In the genomic region with DNA sequence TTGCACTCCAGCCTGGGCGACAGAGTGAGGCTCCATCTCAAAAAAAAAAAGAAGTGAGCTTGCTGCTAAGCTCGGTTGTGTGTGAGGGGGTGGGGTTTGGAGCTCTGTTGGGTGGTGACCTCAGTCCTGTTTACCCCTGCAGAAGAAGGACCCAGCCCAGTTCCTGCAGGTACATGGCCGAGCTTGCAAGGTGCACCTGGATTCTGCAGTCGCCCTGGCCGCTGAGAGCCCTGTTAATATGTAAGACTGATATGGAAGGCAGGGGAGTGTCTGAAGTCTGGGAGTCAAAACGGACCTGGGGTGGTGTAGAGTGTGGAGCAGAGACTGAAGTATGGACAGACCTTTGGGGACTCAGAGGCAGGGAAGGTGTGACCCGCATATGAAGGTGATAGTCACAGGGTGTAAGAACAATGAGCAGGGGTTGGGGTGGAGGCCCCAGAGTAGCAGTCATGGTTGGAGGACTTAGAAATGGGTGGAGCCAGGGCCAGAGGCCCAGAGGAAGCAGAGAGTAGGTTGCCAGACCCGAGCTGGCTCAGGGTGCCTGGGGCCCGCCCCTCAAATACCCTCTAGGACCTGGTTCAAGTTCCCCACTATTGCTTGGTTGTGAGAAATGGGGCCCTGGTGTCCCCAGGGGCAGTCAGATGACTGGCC, we compare ENCODE assay signal across 21 cellular contexts. TPM values are rescaled to one million over a fixed set of nuclear protein-coding genes. Genes with fewer than 3 reads are reported as not detected.
DNase-seq lines count a peak whose midpoint lies in the region; ATAC-seq, FAIRE-seq and TF ChIP-seq lines count a peak whose summit lies in the region.
"Had no signal": no experiment of that assay in that cellular context is flagged by ENCODE, and none has a peak within 500 bp of the region (broad histone marks: within the 10 kb centered on the region; RNA-seq: fewer than 3 reads in every experiment).

No MANE protein-coding gene starts in this region.

- peaks cover 41% of the 10 kb centered on the region for H3K79me2 ChIP-seq in HepG2 (ENCODE audit: insufficient read depth, low read length)

- peaks cover 15% of the 10 kb centered on the region for H3K4me1 Mint-ChIP-seq in activated naive CD8-positive, alpha-beta T cell treated with anti-CD3 and anti-CD28 coated beads for 36 hours

- H3K9me3 Mint-ChIP-seq in activated naive CD8-positive, alpha-beta T cell treated with anti-CD3 and anti-CD28 coated beads for 36 hours: no peaks in the 10 kb centered on the region

- no peak for FAIRE-seq in HepG2 (lab: Jason Lieb, UNC)

- DNase-seq in HepG2 (ENCODE audit: low spot score) (no peak), right lobe of liver (no peak), mucosa of descending colon (peak in 2 of 3 donors; percentile 49 to 63), transverse colon (peak; percentile 54), GM13977 (ENCODE audit: low spot score) (no peak), hippocampal formation (lab: John Stamatoyannopoulos, UW) (no peak), DMS114 treated with DMSO at 0.1 percent for 48 hours (lab: John Stamatoyannopoulos, UW; ENCODE audit: unreplicated experiment) (no peak)
- DNase-seq in activated naive CD8-positive, alpha-beta T cell treated with anti-CD3 and anti-CD28 coated beads for 36 hours: no peak
- DNase-seq: 8988T; activated CD4-positive, alpha-beta T cell treated with anti-CD3 and anti-CD28 coated beads for 36 hours; activated naive CD4-positive, alpha-beta T cell treated with Interleukin-2 at 50 U/mL for 16 hours; DMS79 treated with DMSO at 0.1 percent for 48 hours; hypothalamus; NCI-H187 treated with DMSO at 0.1 percent for 48 hours; NCI-H446; sigmoid colon; stimulated activated CD4-positive, alpha-beta T cell treated with anti-CD3 and anti-CD28 coated beads, Interleukin-4, amount 100 ng/mL, for 1 hour; stimulated activated CD8-positive, alpha-beta memory T cell treated with anti-CD3 and anti-CD28 coated beads, Interleukin-4, amount 100 ng/mL, for 48 hours had no signal

- H3K27ac ChIP-seq in HepG2 (ENCODE audit: extremely low read length, insufficient read depth, low read length) (no peak overlapping the region), right lobe of liver (no peak overlapping the region), transverse colon (peak overlapping the region; percentile 62 to 74 (median 68))
- H3K27ac ChIP-seq: neutrophil, sigmoid colon had no signal

- no peak for TF ChIP-seq EP300 in HepG2 (IDR thresholded peaks at IDR 0.05; ENCODE audit: low read depth in 2 of 2, low read length in 2 of 2)
- TF ChIP-seq EP300 in HepG2 (CRISPR knock-in tag; IDR thresholded peaks at IDR 0.05; ENCODE audit: borderline replicate concordance): no peak
- no peak for TF ChIP-seq EP300 in transverse colon (IDR thresholded peaks at IDR 0.05; ENCODE audit: low read depth)

- H3K36me3 ChIP-seq in HepG2 (replicated peaks in 1 of 2; ENCODE audit: control insufficient read depth in 1 of 2, insufficient read depth in 2 of 2, low read length in 2 of 2) (peaks cover 35 to 60% of the 10 kb centered on the region in 2 experiments), right lobe of liver (peaks cover 5 to 44% (median 26%) of the 10 kb centered on the region in 4 donors), mucosa of descending colon (ENCODE audit: low read depth) (peaks cover 5% of the 10 kb centered on the region), transverse colon (peaks cover 0 to 44% (median 21%) of the 10 kb centered on the region in 4 donors)

- POLR2A ChIA-PET in HepG2 (lab: Yijun Ruan, JAX): no interaction called here

- in situ Hi-C loops in HepG2 (cut with HindIII; ENCODE audit: extremely low pct_ligation_motif_present, low pct_unique_long_range_greater_than_20kb): no loop called here
- in situ Hi-C loops in transverse colon (cut with MboI; ENCODE audit: low pct_ligation_motif_present in 1 of 4, low pct_unique_long_range_greater_than_20kb in 1 of 4, low sequenced_read_pairs in 3 of 4): no loop called here
- in situ Hi-C loops in GM13977 (cut with MboI; ENCODE audit: low pct_unique_long_range_greater_than_20kb, low sequenced_read_pairs, unreplicated experiment): no loop called here

- H3K27me3 ChIP-seq in HepG2 (ENCODE audit: control insufficient read depth in 1 of 2, insufficient read depth in 2 of 2, low read length in 2 of 2) (no peaks in the 10 kb centered on the region), right lobe of liver (no peaks in the 10 kb centered on the region), transverse colon (no peaks in the 10 kb centered on the region)
- H3K27me3 ChIP-seq: neutrophil, sigmoid colon had no signal

- no peak overlapping the region for H3K4me2 ChIP-seq in HepG2 (ENCODE audit: low read depth, low read length)

- no peak for TF ChIP-seq CTCF in HepG2 (CRISPR knock-in tag; IDR thresholded peaks at IDR 0.05)
- TF ChIP-seq CTCF in right lobe of liver (IDR thresholded peaks at IDR 0.05): no peak
- TF ChIP-seq CTCF in mucosa of descending colon (IDR thresholded peaks at IDR 0.05): no peak
- TF ChIP-seq CTCF in transverse colon (IDR thresholded peaks at IDR 0.05): no peak
- no peak for TF ChIP-seq CTCF in GM13977 (IDR thresholded peaks at IDR 0.05; ENCODE audit: extremely low read depth, insufficient read depth, missing control alignments)

- 91% methylated on average over 9 of the region's 9 CpGs for WGBS in HepG2 (ENCODE audit: low lambda C conversion rate)
- 68% methylated on average over 5 of the region's 9 CpGs for WGBS in right lobe of liver (ENCODE audit: insufficient coverage, low coverage, low lambda C conversion rate, missing lambda C conversion rate)
- 47 to 68% methylated on average over 3 to 9 of the region's 9 CpGs for WGBS in transverse colon (ENCODE audit: low coverage in 1 of 2), 2 donors

- H3K36me3 Mint-ChIP-seq in activated naive CD8-positive, alpha-beta T cell treated with anti-CD3 and anti-CD28 coated beads for 36 hours: peaks cover 16% of the 10 kb centered on the region

- TF ChIP-seq RAD21 in HepG2 (CRISPR knock-in tag; IDR thresholded peaks at IDR 0.05): no peak

- H4K20me1 ChIP-seq in HepG2 (ENCODE audit: insufficient read depth, low read length): peaks cover 9% of the 10 kb centered on the region; the same call in 1 of the 2 replicates

- H3K4me3 Mint-ChIP-seq in activated naive CD8-positive, alpha-beta T cell treated with anti-CD3 and anti-CD28 coated beads for 36 hours: no peak overlapping the region
- H3K4me3 Mint-ChIP-seq: activated CD4-positive, alpha-beta T cell treated with anti-CD3 and anti-CD28 coated beads for 36 hours had no signal

- H3K4me3 ChIP-seq in HepG2 (replicated peaks in 1 of 3; ENCODE audit: insufficient read depth in 1 of 3, low read depth in 2 of 3, low read length in 3 of 3) (no peak overlapping the region), right lobe of liver (no peak overlapping the region), mucosa of descending colon (no peak overlapping the region), transverse colon (no peak overlapping the region)
- H3K4me3 ChIP-seq: sigmoid colon had no signal

- H3K27ac Mint-ChIP-seq in activated naive CD8-positive, alpha-beta T cell treated with anti-CD3 and anti-CD28 coated beads for 36 hours: peak overlapping the region; percentile 78
- H3K27ac Mint-ChIP-seq: activated CD4-positive, alpha-beta T cell treated with anti-CD3 and anti-CD28 coated beads for 36 hours had no signal

- H3K4me1 ChIP-seq in HepG2 (ENCODE audit: insufficient read depth, low read length) (peaks cover 18% of the 10 kb centered on the region), right lobe of liver (peaks cover 0 to 28% (median 13%) of the 10 kb centered on the region in 4 donors), mucosa of descending colon (ENCODE audit: low read depth) (peaks cover 4% of the 10 kb centered on the region), transverse colon (peaks cover 3 to 29% (median 17%) of the 10 kb centered on the region in 4 donors)

- no peak overlapping the region for H3K9ac ChIP-seq in HepG2 (ENCODE audit: insufficient read depth, low read depth, low read length)

- H2AFZ ChIP-seq in HepG2 (ENCODE audit: low read length): no peak overlapping the region

- TF ChIP-seq POLR2A in HepG2 (IDR thresholded peaks at IDR 0.05; ENCODE audit: insufficient read depth in 1 of 2, low read depth in 2 of 2, low read length in 2 of 2): no peak
- TF ChIP-seq POLR2A in right lobe of liver (IDR thresholded peaks at IDR 0.05): no peak
- TF ChIP-seq POLR2A in transverse colon (IDR thresholded peaks at IDR 0.05): peak; percentile 52

- intact Hi-C loops in HepG2 (cut with micrococcal nuclease; ENCODE audit: unreplicated experiment) (no loop called here), right lobe of liver (cut with DNase I) (no loop called here), mucosa of descending colon (cut with DNase I, micrococcal nuclease) (no loop called here), transverse colon (cut with DNase I; ENCODE audit: low total_unique reads) (no loop called here)

- CTCF ChIA-PET in HepG2 (lab: Yijun Ruan, JAX; ENCODE audit: low intra/inter-chr PET ratio, low total read pairs): no interaction called here

- ATAC-seq in HepG2 (no peak), right lobe of liver (no peak), mucosa of descending colon (peak; percentile 84)
- ATAC-seq: activated CD4-positive, alpha-beta T cell treated with anti-CD3 and anti-CD28 coated beads for 36 hours had no signal

- BruUV-seq in HepG2 (replicated peaks; lab: Mats Ljungman, UMichigan): no TSS peak

- H3K9me3 ChIP-seq in HepG2 (ENCODE audit: low read length) (no peaks in the 10 kb centered on the region), right lobe of liver (no peaks in the 10 kb centered on the region), mucosa of descending colon (no peaks in the 10 kb centered on the region), transverse colon (no peaks in the 10 kb centered on the region)
- H3K9me3 ChIP-seq: neutrophil, sigmoid colon had no signal

- H3K27me3 Mint-ChIP-seq in activated naive CD8-positive, alpha-beta T cell treated with anti-CD3 and anti-CD28 coated beads for 36 hours: no peaks in the 10 kb centered on the region
- H3K27me3 Mint-ChIP-seq: activated CD4-positive, alpha-beta T cell treated with anti-CD3 and anti-CD28 coated beads for 36 hours had no signal

RNA-seq across cellular contexts. Expression of a gene that starts 13.2 kb away (rescaled TPM):
- total RNA-seq in HepG2 (2016; rRNA removed; fragmentation: Illumina TruSeq; extraction: Trizol): 7.4 and 32.0 TPM in 2 replicates
- total RNA-seq in HepG2 (2016; cell fraction: cytosol; rRNA removed; fragmentation: Illumina TruSeq; extraction: Trizol; ENCODE audit: low read depth): 7.3 and 8.3 TPM in 2 replicates
- 6.5 and 35.8 TPM in 2 replicates for total RNA-seq in HepG2 (2016; cell fraction: insoluble cytoplasmic fraction; rRNA removed; fragmentation: Illumina TruSeq; extraction: Trizol)
- total RNA-seq in HepG2 (2016; cell fraction: membrane; rRNA removed; fragmentation: Illumina TruSeq; extraction: Trizol): 6.0 and 7.3 TPM in 2 replicates
- 36.9 and 51.6 TPM in 2 replicates for total RNA-seq in HepG2 (2016; cell fraction: nucleus; rRNA removed; fragmentation: Illumina TruSeq; extraction: Trizol)
- 51.1 and 51.4 TPM in 2 replicates for polyA plus RNA-seq in HepG2 (2011; rRNA removed)
- 13.6 and 14.3 TPM in 2 replicates for polyA plus RNA-seq in HepG2 (2011; cell fraction: cytosol; rRNA removed)
- 292 and 390 TPM in 2 replicates for polyA plus RNA-seq in HepG2 (2011; cell fraction: nucleus; rRNA removed)
- 58.9 and 85.4 TPM in 2 replicates for polyA plus RNA-seq in HepG2 (2012)
- 7.0 and 7.7 TPM in 2 replicates for polyA plus RNA-seq in HepG2 (2016; cell fraction: cytosol; fragmentation: Illumina TruSeq; extraction: Trizol; ENCODE audit: low read depth)
- 18.3 and 19.4 TPM in 2 replicates for polyA plus RNA-seq in HepG2 (2016; cell fraction: insoluble cytoplasmic fraction; fragmentation: Illumina TruSeq; extraction: Trizol; ENCODE audit: low read depth)
- polyA plus RNA-seq in HepG2 (2016; cell fraction: membrane; fragmentation: Illumina TruSeq; extraction: Trizol; ENCODE audit: low read depth): 9.9 and 14.8 TPM in 2 replicates
- polyA plus RNA-seq in HepG2 (2016; cell fraction: nucleus; fragmentation: Illumina TruSeq; extraction: Trizol; ENCODE audit: insufficient read depth, low read depth): 320 and 335 TPM in 2 replicates
- 16.6 and 30.8 TPM in 2 replicates for polyA minus RNA-seq in HepG2 (2011; rRNA and poly(A)+ RNA removed; ENCODE audit: low replicate concordance)
- polyA minus RNA-seq in HepG2 (2011; cell fraction: cytosol; rRNA and poly(A)+ RNA removed): 4.3 and 4.6 TPM in 2 replicates
- polyA minus RNA-seq in HepG2 (2011; cell fraction: nucleus; rRNA and poly(A)+ RNA removed): 49.0 and 61.0 TPM in 2 replicates
- 10 to 100 TPM; 30.5 to 66.8 (median 44.8) TPM for total RNA-seq in right lobe of liver
- 10 to 100 TPM; 89.9 to 94.2 TPM for total RNA-seq in activated naive CD8-positive, alpha-beta T cell treated with anti-CD3 and anti-CD28 coated beads for 36 hours
- 100 to 1,000 TPM in 1 of 3 donors, 10 to 100 TPM in 2; 79.4 to 113 (median 93.2) TPM for total RNA-seq in mucosa of descending colon
- total RNA-seq in transverse colon: 100 to 1,000 TPM in 2 of 4 donors, 10 to 100 TPM in 2; 82.6 to 382 (median 100) TPM

RNA-seq across cellular contexts. Expression of a gene that starts 24.2 kb away (rescaled TPM):
- total RNA-seq in HepG2 (2016; rRNA removed; fragmentation: Illumina TruSeq; extraction: Trizol): 0.62 and 0.63 TPM in 2 replicates
- 0.71 and 0.97 TPM in 2 replicates for total RNA-seq in HepG2 (2016; cell fraction: cytosol; rRNA removed; fragmentation: Illumina TruSeq; extraction: Trizol; ENCODE audit: low read depth)
- 0.43 and 0.91 TPM in 2 replicates for total RNA-seq in HepG2 (2016; cell fraction: insoluble cytoplasmic fraction; rRNA removed; fragmentation: Illumina TruSeq; extraction: Trizol)
- 1.4 and 1.9 TPM in 2 replicates for total RNA-seq in HepG2 (2016; cell fraction: membrane; rRNA removed; fragmentation: Illumina TruSeq; extraction: Trizol)
- total RNA-seq in HepG2 (2016; cell fraction: nucleus; rRNA removed; fragmentation: Illumina TruSeq; extraction: Trizol): 0.62 and 0.72 TPM in 2 replicates
- 0.26 and 0.39 TPM in 2 replicates for polyA plus RNA-seq in HepG2 (2011; rRNA removed)
- 0.15 and 0.32 TPM in 2 replicates for polyA plus RNA-seq in HepG2 (2011; cell fraction: cytosol; rRNA removed)
- polyA plus RNA-seq in HepG2 (2011; cell fraction: nucleus; rRNA removed): 1.2 and 1.3 TPM in 2 replicates
- 1.2 and 1.5 TPM in 2 replicates for polyA plus RNA-seq in HepG2 (2012)
- polyA plus RNA-seq in HepG2 (2016; cell fraction: cytosol; fragmentation: Illumina TruSeq; extraction: Trizol; ENCODE audit: low read depth): 1.3 TPM in 2 replicates
- polyA plus RNA-seq in HepG2 (2016; cell fraction: insoluble cytoplasmic fraction; fragmentation: Illumina TruSeq; extraction: Trizol; ENCODE audit: low read depth): 2.2 and 2.9 TPM in 2 replicates
- polyA plus RNA-seq in HepG2 (2016; cell fraction: membrane; fragmentation: Illumina TruSeq; extraction: Trizol; ENCODE audit: low read depth): 1.2 and 1.5 TPM in 2 replicates
- polyA plus RNA-seq in HepG2 (2016; cell fraction: nucleus; fragmentation: Illumina TruSeq; extraction: Trizol; ENCODE audit: insufficient read depth, low read depth): 2.3 and 4.7 TPM in 2 replicates
- 0.47 and 0.64 TPM in 2 replicates for polyA minus RNA-seq in HepG2 (2011; rRNA and poly(A)+ RNA removed; ENCODE audit: low replicate concordance)
- 1.2 and 2.5 TPM in 2 replicates for polyA minus RNA-seq in HepG2 (2011; cell fraction: cytosol; rRNA and poly(A)+ RNA removed)
- polyA minus RNA-seq in HepG2 (2011; cell fraction: nucleus; rRNA and poly(A)+ RNA removed): 0.37 and 0.39 TPM in 2 replicates
- under 1 TPM in 5 of 6 experiments, not detected in 1; 0.16 to 0.47 (median 0.35) TPM for total RNA-seq in right lobe of liver
- total RNA-seq in activated naive CD8-positive, alpha-beta T cell treated with anti-CD3 and anti-CD28 coated beads for 36 hours: 1 to 10 TPM; 5.4 to 6.3 TPM
- total RNA-seq in mucosa of descending colon: 1 to 10 TPM; 2.8 to 5.0 (median 4.9) TPM
- total RNA-seq in transverse colon: 1 to 10 TPM in 3 of 4 donors, under 1 TPM in 1; 0.75 to 5.8 (median 3.5) TPM
- total RNA-seq: H4, M059J had no signal

RNA-seq across cellular contexts. Expression of a gene that starts 27.0 kb away (rescaled TPM):
- total RNA-seq in HepG2 (2016; rRNA removed; fragmentation: Illumina TruSeq; extraction: Trizol): 30.6 and 42.0 TPM in 2 replicates
- 15.7 and 22.3 TPM in 2 replicates for total RNA-seq in HepG2 (2016; cell fraction: cytosol; rRNA removed; fragmentation: Illumina TruSeq; extraction: Trizol; ENCODE audit: low read depth)
- 34.9 and 39.3 TPM in 2 replicates for total RNA-seq in HepG2 (2016; cell fraction: insoluble cytoplasmic fraction; rRNA removed; fragmentation: Illumina TruSeq; extraction: Trizol)
- total RNA-seq in HepG2 (2016; cell fraction: membrane; rRNA removed; fragmentation: Illumina TruSeq; extraction: Trizol): 28.5 and 42.7 TPM in 2 replicates
- total RNA-seq in HepG2 (2016; cell fraction: nucleus; rRNA removed; fragmentation: Illumina TruSeq; extraction: Trizol): 13.0 and 14.5 TPM in 2 replicates
- 22.2 and 24.1 TPM in 2 replicates for polyA plus RNA-seq in HepG2 (2011; rRNA removed)
- 22.8 and 32.6 TPM in 2 replicates for polyA plus RNA-seq in HepG2 (2011; cell fraction: cytosol; rRNA removed)
- 31.3 and 38.6 TPM in 2 replicates for polyA plus RNA-seq in HepG2 (2011; cell fraction: nucleus; rRNA removed)
- polyA plus RNA-seq in HepG2 (2012): 22.7 and 23.7 TPM in 2 replicates
- 28.4 and 37.8 TPM in 2 replicates for polyA plus RNA-seq in HepG2 (2016; cell fraction: cytosol; fragmentation: Illumina TruSeq; extraction: Trizol; ENCODE audit: low read depth)
- polyA plus RNA-seq in HepG2 (2016; cell fraction: insoluble cytoplasmic fraction; fragmentation: Illumina TruSeq; extraction: Trizol; ENCODE audit: low read depth): 62.1 and 65.3 TPM in 2 replicates
- 40.2 and 48.8 TPM in 2 replicates for polyA plus RNA-seq in HepG2 (2016; cell fraction: membrane; fragmentation: Illumina TruSeq; extraction: Trizol; ENCODE audit: low read depth)
- polyA plus RNA-seq in HepG2 (2016; cell fraction: nucleus; fragmentation: Illumina TruSeq; extraction: Trizol; ENCODE audit: insufficient read depth, low read depth): 33.1 and 40.0 TPM in 2 replicates
- polyA minus RNA-seq in HepG2 (2011; rRNA and poly(A)+ RNA removed; ENCODE audit: low replicate concordance): 20.1 and 20.5 TPM in 2 replicates
- 12.5 and 19.8 TPM in 2 replicates for polyA minus RNA-seq in HepG2 (2011; cell fraction: cytosol; rRNA and poly(A)+ RNA removed)
- polyA minus RNA-seq in HepG2 (2011; cell fraction: nucleus; rRNA and poly(A)+ RNA removed): 7.9 and 9.2 TPM in 2 replicates
- 10 to 100 TPM; 10.9 to 27.5 (median 14.0) TPM for total RNA-seq in right lobe of liver
- 10 to 100 TPM; 53.6 to 58.2 TPM for total RNA-seq in activated naive CD8-positive, alpha-beta T cell treated with anti-CD3 and anti-CD28 coated beads for 36 hours
- 10 to 100 TPM; 14.4 to 22.6 (median 21.8) TPM for total RNA-seq in mucosa of descending colon
- total RNA-seq in transverse colon: 10 to 100 TPM in 3 of 4 donors, 1 to 10 TPM in 1; 3.0 to 21.1 (median 15.9) TPM

RNA-seq across cellular contexts. Expression of a gene that starts 40.9 kb away (rescaled TPM):
- total RNA-seq in HepG2 (2016; rRNA removed; fragmentation: Illumina TruSeq; extraction: Trizol) (9.2 and 14.3 TPM in 2 replicates), right lobe of liver (10 to 100 TPM; 10.1 to 14.3 (median 11.0) TPM), mucosa of descending colon (10 to 100 TPM; 27.2 to 33.6 (median 31.7) TPM), transverse colon (10 to 100 TPM; 31.1 to 92.5 (median 45.2) TPM)
- 6.7 and 9.0 TPM in 2 replicates for total RNA-seq in HepG2 (2016; cell fraction: cytosol; rRNA removed; fragmentation: Illumina TruSeq; extraction: Trizol; ENCODE audit: low read depth)
- 7.3 and 15.4 TPM in 2 replicates for total RNA-seq in HepG2 (2016; cell fraction: insoluble cytoplasmic fraction; rRNA removed; fragmentation: Illumina TruSeq; extraction: Trizol)
- 14.2 and 14.9 TPM in 2 replicates for total RNA-seq in HepG2 (2016; cell fraction: membrane; rRNA removed; fragmentation: Illumina TruSeq; extraction: Trizol)
- 12.9 and 14.6 TPM in 2 replicates for total RNA-seq in HepG2 (2016; cell fraction: nucleus; rRNA removed; fragmentation: Illumina TruSeq; extraction: Trizol)
- polyA plus RNA-seq in HepG2 (2011; rRNA removed): 9.0 and 13.9 TPM in 2 replicates
- 7.3 and 11.2 TPM in 2 replicates for polyA plus RNA-seq in HepG2 (2011; cell fraction: cytosol; rRNA removed)
- polyA plus RNA-seq in HepG2 (2011; cell fraction: nucleus; rRNA removed): 51.9 and 57.4 TPM in 2 replicates
- polyA plus RNA-seq in HepG2 (2012): 9.6 and 15.6 TPM in 2 replicates
- polyA plus RNA-seq in HepG2 (2016; cell fraction: cytosol; fragmentation: Illumina TruSeq; extraction: Trizol; ENCODE audit: low read depth): 3.7 and 4.8 TPM in 2 replicates
- 8.4 and 10.5 TPM in 2 replicates for polyA plus RNA-seq in HepG2 (2016; cell fraction: insoluble cytoplasmic fraction; fragmentation: Illumina TruSeq; extraction: Trizol; ENCODE audit: low read depth)
- polyA plus RNA-seq in HepG2 (2016; cell fraction: membrane; fragmentation: Illumina TruSeq; extraction: Trizol; ENCODE audit: low read depth): 7.2 and 9.9 TPM in 2 replicates
- 30.3 and 31.0 TPM in 2 replicates for polyA plus RNA-seq in HepG2 (2016; cell fraction: nucleus; fragmentation: Illumina TruSeq; extraction: Trizol; ENCODE audit: insufficient read depth, low read depth)
- polyA minus RNA-seq in HepG2 (2011; rRNA and poly(A)+ RNA removed; ENCODE audit: low replicate concordance): 11.1 and 11.5 TPM in 2 replicates
- 4.2 and 5.6 TPM in 2 replicates for polyA minus RNA-seq in HepG2 (2011; cell fraction: cytosol; rRNA and poly(A)+ RNA removed)
- 11.2 and 12.4 TPM in 2 replicates for polyA minus RNA-seq in HepG2 (2011; cell fraction: nucleus; rRNA and poly(A)+ RNA removed)
- 10 to 100 TPM; 13.3 to 15.3 TPM for total RNA-seq in activated naive CD8-positive, alpha-beta T cell treated with anti-CD3 and anti-CD28 coated beads for 36 hours

RNA-seq across cellular contexts. Expression of a gene that starts 50.8 kb away (rescaled TPM):
- total RNA-seq in HepG2 (2016; rRNA removed; fragmentation: Illumina TruSeq; extraction: Trizol) (2.8 and 3.5 TPM in 2 replicates), right lobe of liver (10 to 100 TPM in 1 of 6 experiments, 1 to 10 TPM in 5; 1.2 to 21.4 (median 7.2) TPM), mucosa of descending colon (10 to 100 TPM; 20.9 to 30.3 (median 21.1) TPM), transverse colon (10 to 100 TPM; 11.9 to 58.4 (median 34.8) TPM)
- total RNA-seq in HepG2 (2016; cell fraction: cytosol; rRNA removed; fragmentation: Illumina TruSeq; extraction: Trizol; ENCODE audit: low read depth): 3.4 and 3.5 TPM in 2 replicates
- total RNA-seq in HepG2 (2016; cell fraction: insoluble cytoplasmic fraction; rRNA removed; fragmentation: Illumina TruSeq; extraction: Trizol): 2.1 and 3.6 TPM in 2 replicates
- 3.6 and 5.1 TPM in 2 replicates for total RNA-seq in HepG2 (2016; cell fraction: membrane; rRNA removed; fragmentation: Illumina TruSeq; extraction: Trizol)
- total RNA-seq in HepG2 (2016; cell fraction: nucleus; rRNA removed; fragmentation: Illumina TruSeq; extraction: Trizol): 2.2 and 2.8 TPM in 2 replicates
- 1.9 and 4.2 TPM in 2 replicates for polyA plus RNA-seq in HepG2 (2011; rRNA removed)
- polyA plus RNA-seq in HepG2 (2011; cell fraction: cytosol; rRNA removed): 3.2 and 3.4 TPM in 2 replicates
- polyA plus RNA-seq in HepG2 (2011; cell fraction: nucleus; rRNA removed): 4.8 and 4.9 TPM in 2 replicates
- 2.1 and 2.5 TPM in 2 replicates for polyA plus RNA-seq in HepG2 (2012)
- polyA plus RNA-seq in HepG2 (2016; cell fraction: cytosol; fragmentation: Illumina TruSeq; extraction: Trizol; ENCODE audit: low read depth): 3.3 and 3.8 TPM in 2 replicates
- polyA plus RNA-seq in HepG2 (2016; cell fraction: insoluble cytoplasmic fraction; fragmentation: Illumina TruSeq; extraction: Trizol; ENCODE audit: low read depth): 4.2 TPM in 2 replicates
- polyA plus RNA-seq in HepG2 (2016; cell fraction: membrane; fragmentation: Illumina TruSeq; extraction: Trizol; ENCODE audit: low read depth): 3.7 and 4.3 TPM in 2 replicates
- polyA plus RNA-seq in HepG2 (2016; cell fraction: nucleus; fragmentation: Illumina TruSeq; extraction: Trizol; ENCODE audit: insufficient read depth, low read depth): 4.4 and 6.2 TPM in 2 replicates
- polyA minus RNA-seq in HepG2 (2011; rRNA and poly(A)+ RNA removed; ENCODE audit: low replicate concordance): 2.7 and 6.0 TPM in 2 replicates
- polyA minus RNA-seq in HepG2 (2011; cell fraction: cytosol; rRNA and poly(A)+ RNA removed): 3.1 and 5.8 TPM in 2 replicates
- polyA minus RNA-seq in HepG2 (2011; cell fraction: nucleus; rRNA and poly(A)+ RNA removed): 2.1 and 2.2 TPM in 2 replicates
- 10 to 100 TPM; 45.5 to 45.8 TPM for total RNA-seq in activated naive CD8-positive, alpha-beta T cell treated with anti-CD3 and anti-CD28 coated beads for 36 hours

Comparison
In these comparisons a context has a peak if more than half of its experiments do, and no peak if none do; other contexts are left out.
1. DNase-seq: peak in mucosa of descending colon (2 of 3) and transverse colon (single experiment); none in HepG2 (single experiment), right lobe of liver (0 of 3), activated naive CD8-positive, alpha-beta T cell treated with anti-CD3 and anti-CD28 coated beads for 36 hours (single experiment), GM13977 (single experiment), hippocampal formation (0 of 2) and DMS114 treated with DMSO at 0.1 percent for 48 hours (single experiment).
2. H3K27ac ChIP-seq: peak in transverse colon (4 of 4); none in HepG2 (single experiment) and right lobe of liver (0 of 3).